Comparison of ENCODE assay signal across 8 cellular contexts in the genomic region with DNA sequence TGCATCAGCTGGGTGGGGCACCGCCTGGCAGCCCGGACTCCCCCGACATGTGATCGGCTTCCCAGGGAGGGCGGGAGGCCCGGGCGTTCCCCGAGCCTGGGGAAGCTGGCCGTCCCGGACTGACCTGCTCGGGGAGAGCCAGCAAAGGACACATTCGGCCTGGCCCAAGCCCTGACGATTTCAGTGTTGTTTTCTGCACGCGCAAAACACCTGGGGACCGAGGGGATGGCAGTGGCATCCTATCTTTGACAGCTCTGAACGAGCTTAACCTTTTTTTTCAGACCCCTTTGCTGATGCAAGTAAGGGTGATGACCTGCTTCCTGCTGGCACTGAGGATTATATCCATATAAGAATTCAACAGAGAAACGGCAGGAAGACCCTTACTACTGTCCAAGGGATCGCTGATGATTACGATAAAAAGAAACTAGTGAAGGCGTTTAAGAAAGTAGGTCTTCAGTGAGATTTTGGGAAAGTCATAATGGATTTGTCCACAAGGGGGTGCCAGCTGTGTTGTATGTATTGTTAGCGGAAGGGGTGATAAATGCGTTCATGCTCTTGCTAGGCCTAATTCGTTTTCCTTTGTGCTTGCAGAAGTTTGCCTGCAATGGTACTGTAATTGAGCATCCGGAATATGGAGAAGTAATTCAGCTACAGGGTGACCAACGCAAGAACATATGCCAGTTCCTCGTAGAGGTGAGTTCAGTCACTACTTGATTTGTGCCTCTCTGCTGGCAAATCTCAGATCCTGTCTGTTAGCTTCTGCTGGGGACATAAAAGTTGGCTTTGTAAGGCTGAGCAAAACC. TPM values are rescaled to one million over a fixed set of nuclear protein-coding genes. Genes with fewer than 3 reads are reported as not detected.
DNase-seq lines count a peak whose midpoint lies in the region; ATAC-seq lines count a peak whose summit lies in the region.

No MANE protein-coding gene starts in this region.

- H3K27me3 Mint-ChIP-seq in T-helper 17 cell = peaks cover 4% of the 10 kb centered on the region

- ATAC-seq in T-helper 17 cell (no peak), HG02623 (IDR thresholded peaks at IDR 0.05; ENCODE audit: unreplicated experiment) (no peak), GM19328 (IDR thresholded peaks at IDR 0.05; ENCODE audit: unreplicated experiment) (no peak)

- H3K9me3 ChIP-seq in T-helper 17 cell (ENCODE audit: control insufficient read depth, low read length, poor library complexity, severe bottlenecking) (no peaks in the 10 kb centered on the region), subcutaneous abdominal adipose tissue (ENCODE audit: control insufficient read depth in 5 of 5, low read length in 5 of 5) (no peaks in the 10 kb centered on the region)

- peaks cover 34% of the 10 kb centered on the region for H3K4me1 Mint-ChIP-seq in T-helper 17 cell

- H3K9ac ChIP-seq in subcutaneous abdominal adipose tissue (ENCODE audit: low read length in 5 of 5) = peak overlapping the region; percentile 90 to 98 (median 94)

- peaks cover 10% of the 10 kb centered on the region for H3K36me3 Mint-ChIP-seq in T-helper 17 cell (ENCODE audit: low read depth)

- H3K27ac Mint-ChIP-seq in T-helper 17 cell = peak overlapping the region; percentile 100

- H3K4me3 ChIP-seq in subcutaneous abdominal adipose tissue (ENCODE audit: low read depth in 1 of 5, low read length in 5 of 5) = peak overlapping the region; percentile 81 to 95 (median 83)

- DNase-seq in Daoy (ENCODE audit: low read depth) = peak; percentile 44
- peak; percentile 68 for DNase-seq in KG1 (lab: John Stamatoyannopoulos, UW)
- peak in 1 of 3 donors; percentile 51 for DNase-seq in T-helper 17 cell
- peak; percentile 70 for DNase-seq in medulla oblongata (ENCODE audit: extremely low spot score)

- peaks cover 29 to 53% (median 49%) of the 10 kb centered on the region in 5 donors for H3K36me3 ChIP-seq in subcutaneous abdominal adipose tissue (ENCODE audit: control insufficient read depth in 5 of 5, insufficient read depth in 5 of 5, low read length in 5 of 5)

- H3K27ac ChIP-seq in cingulate gyrus (ENCODE audit: low read depth, low read length) (peak overlapping the region; percentile 99), subcutaneous abdominal adipose tissue (ENCODE audit: low read depth, low read length) (peak overlapping the region; percentile 100)

- peaks cover 3 to 36% (median 29%) of the 10 kb centered on the region in 5 donors for H3K4me1 ChIP-seq in subcutaneous abdominal adipose tissue (ENCODE audit: control insufficient read depth in 5 of 5, insufficient read depth in 5 of 5, low read length in 5 of 5)

- H3K4me3 Mint-ChIP-seq in T-helper 17 cell = peak overlapping the region; percentile 95

- H3K27me3 ChIP-seq in subcutaneous abdominal adipose tissue (ENCODE audit: control insufficient read depth in 5 of 5, insufficient read depth in 4 of 5, low read length in 5 of 5) = no peaks in the 10 kb centered on the region

RNA-seq across cellular contexts. Expression of gene EIF1, which starts 1.0 kb away (rescaled TPM):
- total RNA-seq in Daoy (2014; rRNA removed; shearing (Covaris generic)) = 78.2 and 85.4 TPM in 2 replicates
- total RNA-seq in T-helper 17 cell = 1,000 to 10,000 TPM; 2,426 to 2,697 TPM

RNA-seq across cellular contexts. Expression of gene GAST, which starts 22.4 kb away (rescaled TPM):
- not detected in 2 replicates for total RNA-seq in Daoy (2014; rRNA removed; shearing (Covaris generic))
- total RNA-seq in T-helper 17 cell = not detected

RNA-seq across cellular contexts. Expression of gene HAP1, which starts 44.7 kb away (rescaled TPM):
- total RNA-seq in Daoy (2014; rRNA removed; shearing (Covaris generic)) = 0.11 TPM in 1 of 2 replicates, not detected in the other
- total RNA-seq in T-helper 17 cell = 1 to 10 TPM in 1 of 2 donors, under 1 TPM in 1; 0.15 to 1.3 TPM

Comparison
In these comparisons a context has a peak if more than half of its experiments do, and no peak if none do; other contexts are left out.
1. RNA of gene EIF1, which starts 1.0 kb away (total RNA-seq): 2,426 to 2,697 TPM in T-helper 17 cell; 78.2 to 85.4 TPM in Daoy; every median in the first group is over 10 times any median in the second.